In genomic region chr4:1752284-1753041, GRCh38 we compare ENCODE assay signal across 9 cellular contexts. TPM values are rescaled to one million over a fixed set of nuclear protein-coding genes. Genes with fewer than 3 reads are reported as not detected.
DNase-seq lines count a peak whose midpoint lies in the region; ATAC-seq and TF ChIP-seq lines count a peak whose summit lies in the region.
"Had no signal": no experiment of that assay in that cellular context is flagged by ENCODE, and none has a peak within 500 bp of the region (broad histone marks: within the 10 kb centered on the region; RNA-seq: fewer than 3 reads in every experiment).

No MANE protein-coding gene starts in this region.

- no peaks in the 10 kb centered on the region for H3K36me3 ChIP-seq in DND-41 (ENCODE audit: insufficient read depth, low read length)
- no peaks in the 10 kb centered on the region for H3K36me3 ChIP-seq in KOPT-K1 (ENCODE audit: insufficient read depth, low read length)
- no peaks in the 10 kb centered on the region for H3K36me3 ChIP-seq in mesendoderm (ENCODE audit: control insufficient read depth, insufficient read depth, low read length)

- H2AFZ ChIP-seq in DND-41 (ENCODE audit: low read depth, low read length): no peak overlapping the region

- H3K36me3 Mint-ChIP-seq in activated naive CD8-positive, alpha-beta T cell treated with anti-CD3 and anti-CD28 coated beads for 36 hours: no peaks in the 10 kb centered on the region

- H4K8ac ChIP-seq in mesendoderm (ENCODE audit: low read depth, low read length): no peak overlapping the region

- H2BK5ac ChIP-seq in mesendoderm (ENCODE audit: low read length): no peak overlapping the region

- H3K9ac ChIP-seq in DND-41 (ENCODE audit: low read depth, low read length): no peak overlapping the region
- H3K9ac ChIP-seq in mesendoderm (ENCODE audit: low read length): no peak overlapping the region

- H3K4ac ChIP-seq in mesendoderm (ENCODE audit: low read depth, low read length): no peak overlapping the region

- H3K27me3 ChIP-seq in DND-41 (ENCODE audit: insufficient read depth, low read length, poor library complexity) (no peaks in the 10 kb centered on the region), mesendoderm (ENCODE audit: insufficient read depth, low read length, poor library complexity) (no peaks in the 10 kb centered on the region)

- no peaks in the 10 kb centered on the region for H3K27me3 Mint-ChIP-seq in activated naive CD8-positive, alpha-beta T cell treated with anti-CD3 and anti-CD28 coated beads for 36 hours

- H3K23ac ChIP-seq in mesendoderm (ENCODE audit: low read length): peak overlapping the region; percentile 24

- DNase-seq in DND-41 (peak; percentile 32), mesendoderm (peak; percentile 40), NCI-H524 treated with DMSO at 0.1 percent for 48 hours (lab: John Stamatoyannopoulos, UW) (no peak), RPMI8226 (no peak)
- DNase-seq in activated naive CD8-positive, alpha-beta T cell treated with anti-CD3 and anti-CD28 coated beads for 36 hours: peak; percentile 63

- no peak overlapping the region for H4K5ac ChIP-seq in mesendoderm (ENCODE audit: low read length)

- no peak overlapping the region for H3K18ac ChIP-seq in mesendoderm (ENCODE audit: low read length)

- no peaks in the 10 kb centered on the region for H3K79me1 ChIP-seq in mesendoderm (ENCODE audit: low read length)

- no peak for TF ChIP-seq CTCF in DND-41 (IDR thresholded peaks at IDR 0.05; ENCODE audit: borderline replicate concordance, extremely low read depth, low read length, poor library complexity, severe bottlenecking)

- H3K9me3 ChIP-seq in DND-41 (ENCODE audit: insufficient read depth, low read length, severe bottlenecking) (no peaks in the 10 kb centered on the region), KOPT-K1 (ENCODE audit: insufficient read depth, low read length, poor library complexity, severe bottlenecking) (no peaks in the 10 kb centered on the region)

- no peaks in the 10 kb centered on the region for H3K4me1 Mint-ChIP-seq in activated naive CD8-positive, alpha-beta T cell treated with anti-CD3 and anti-CD28 coated beads for 36 hours

- H2AK5ac ChIP-seq in mesendoderm (ENCODE audit: low read length): no peak overlapping the region

- H3K4me2 ChIP-seq in DND-41 (ENCODE audit: insufficient read depth, low read length) (no peak overlapping the region), mesendoderm (ENCODE audit: low read length) (no peak overlapping the region)

- H2BK15ac ChIP-seq in mesendoderm (replicated peaks; ENCODE audit: low read depth): no peak overlapping the region

- peaks cover 17% of the 10 kb centered on the region for H4K20me1 ChIP-seq in DND-41 (ENCODE audit: insufficient read depth, low read length)

- H3K4me3 ChIP-seq in DND-41 (ENCODE audit: low read depth in 1 of 2, low read length in 2 of 2) (no peak overlapping the region), mesendoderm (ENCODE audit: low read length) (no peak overlapping the region)

- no peak overlapping the region for H3K4me3 Mint-ChIP-seq in activated naive CD8-positive, alpha-beta T cell treated with anti-CD3 and anti-CD28 coated beads for 36 hours

- no peak overlapping the region for H3K27ac Mint-ChIP-seq in activated naive CD8-positive, alpha-beta T cell treated with anti-CD3 and anti-CD28 coated beads for 36 hours

- H3K9me3 Mint-ChIP-seq in activated naive CD8-positive, alpha-beta T cell treated with anti-CD3 and anti-CD28 coated beads for 36 hours: no peaks in the 10 kb centered on the region

- ATAC-seq in DND-41 (ENCODE audit: insufficient read depth, low read depth) (no peak), GM18520 (IDR thresholded peaks at IDR 0.05; ENCODE audit: unreplicated experiment) (no peak), HG02852 (IDR thresholded peaks at IDR 0.05; ENCODE audit: unreplicated experiment) (no peak)
- ATAC-seq: HCT116 had no signal

- H2BK120ac ChIP-seq in mesendoderm (ENCODE audit: low read depth, low read length): no peak overlapping the region

- H3K27ac ChIP-seq in DND-41 (ENCODE audit: low read length) (no peak overlapping the region), KOPT-K1 (ENCODE audit: low read depth, low read length, poor library complexity, severe bottlenecking) (peak overlapping the region; percentile 54), mesendoderm (ENCODE audit: low read depth, low read length) (no peak overlapping the region)

- WGBS in mesendoderm (ENCODE audit: extremely low coverage, insufficient coverage, low lambda C conversion rate): no CpG with 5 or more reads among the region's 35 CpGs

- H3K79me2 ChIP-seq in DND-41 (ENCODE audit: insufficient read depth, low read length) (no peaks in the 10 kb centered on the region), mesendoderm (ENCODE audit: control insufficient read depth, insufficient read depth, low read length) (no peaks in the 10 kb centered on the region)

- H3K56ac ChIP-seq in mesendoderm (ENCODE audit: low read length): peak overlapping the region; percentile 64

- H3K4me1 ChIP-seq in DND-41 (ENCODE audit: insufficient read depth, low read length) (peaks cover 6% of the 10 kb centered on the region), mesendoderm (ENCODE audit: control insufficient read depth, low read depth, low read length) (no peaks in the 10 kb centered on the region)

RNA-seq across cellular contexts. Expression of gene TACC3, which starts 31.1 kb away (rescaled TPM):
- 100 to 1,000 TPM; 189 to 190 TPM for total RNA-seq in activated naive CD8-positive, alpha-beta T cell treated with anti-CD3 and anti-CD28 coated beads for 36 hours
- polyA plus RNA-seq in mesendoderm (2013, experiment 1 of 2): 125 TPM
- polyA plus RNA-seq in mesendoderm (2013, experiment 2 of 2): 122 TPM

RNA-seq across cellular contexts. Expression of gene TMEM129, which starts 31.3 kb away (rescaled TPM):
- total RNA-seq in activated naive CD8-positive, alpha-beta T cell treated with anti-CD3 and anti-CD28 coated beads for 36 hours: 10 to 100 TPM; 20.5 to 20.8 TPM
- 10.9 TPM for polyA plus RNA-seq in mesendoderm (2013, experiment 1 of 2)
- polyA plus RNA-seq in mesendoderm (2013, experiment 2 of 2): 10.7 TPM

RNA-seq across cellular contexts. Expression of gene SLBP, which starts 40.3 kb away (rescaled TPM):
- 100 to 1,000 TPM; 183 to 184 TPM for total RNA-seq in activated naive CD8-positive, alpha-beta T cell treated with anti-CD3 and anti-CD28 coated beads for 36 hours
- 43.5 TPM for polyA plus RNA-seq in mesendoderm (2013, experiment 1 of 2)
- 43.0 TPM for polyA plus RNA-seq in mesendoderm (2013, experiment 2 of 2)

RNA-seq across cellular contexts. Expression of gene FGFR3, which starts 40.6 kb away (rescaled TPM):
- total RNA-seq in activated naive CD8-positive, alpha-beta T cell treated with anti-CD3 and anti-CD28 coated beads for 36 hours: not detected
- 8.0 TPM for polyA plus RNA-seq in mesendoderm (2013, experiment 1 of 2)
- 7.1 TPM for polyA plus RNA-seq in mesendoderm (2013, experiment 2 of 2)

Comparison
In these comparisons a context has a peak if more than half of its experiments do, and no peak if none do; other contexts are left out.
1. DNase-seq: peak in DND-41 (single experiment), activated naive CD8-positive, alpha-beta T cell treated with anti-CD3 and anti-CD28 coated beads for 36 hours (single experiment) and mesendoderm (single experiment); none in NCI-H524 treated with DMSO at 0.1 percent for 48 hours (single experiment) and RPMI8226 (single experiment).